ENCODE assay signal across 8 cellular contexts in genomic region chr20:17504898-17505663, GRCh38. TPM values are rescaled to one million over a fixed set of nuclear protein-coding genes. Genes with fewer than 3 reads are reported as not detected.
DNase-seq lines count a peak whose midpoint lies in the region; ATAC-seq, FAIRE-seq and TF ChIP-seq lines count a peak whose summit lies in the region.

No MANE protein-coding gene starts in this region.

- WGBS in right cardiac atrium, result 2% methylated on average over 30 of the region's 30 CpGs

- in situ Hi-C loops in SK-MEL-5 (cut with HindIII; ENCODE audit: low pct_unique_long_range_greater_than_20kb, low sequenced_read_pairs), result no loop called here

- H3K27me3 ChIP-seq in ascending aorta, result no peaks in the 10 kb centered on the region
- H3K27me3 ChIP-seq in right cardiac atrium (ENCODE audit: control insufficient read depth, insufficient read depth), result no peaks in the 10 kb centered on the region

- H3K4me1 ChIP-seq in ascending aorta (peaks cover 0 to 6% of the 10 kb centered on the region in 2 donors), right cardiac atrium (ENCODE audit: control insufficient read depth, insufficient read depth, low read length) (no peaks in the 10 kb centered on the region)

- TF ChIP-seq CTCF in ascending aorta (IDR thresholded peaks at IDR 0.05), result peak; percentile 30 to 76 (median 74)

- H3K4me3 ChIP-seq in ascending aorta (peak overlapping the region; percentile 60 to 65), right cardiac atrium (ENCODE audit: low read length) (peak overlapping the region; percentile 49)

- no peaks in the 10 kb centered on the region for H3K36me3 ChIP-seq in ascending aorta

- no peak for FAIRE-seq in H54 (lab: Jason Lieb, UNC)

- intact Hi-C loops in ascending aorta (cut with DNase I), result loop anchor here (1.0 to 5.0 kb wide), 5 partner anchors 112 to 492 kb away; partner anchors contain the start of gene RRBP1
- intact Hi-C loops in right cardiac atrium (cut with DNase I), result loop anchor here in 3 of 4 donors (5.0 to 10.0 kb wide), 6 partner anchors 397 to 770 kb away; no protein-coding TSS in a partner anchor

- DNase-seq in GM04503 (ENCODE audit: low read depth) (peak; percentile 16), H54 (ENCODE audit: insufficient read length, low spot score) (peak; percentile 32), LHCN-M2 (ENCODE audit: low read depth) (peak; percentile 49), SK-MEL-5 (ENCODE audit: low read depth, low spot score) (peak; percentile 69), ascending aorta (ENCODE audit: low spot score in 2 of 2) (no peak), right cardiac atrium (peak; percentile 67 to 89 (median 83)), renal cortical epithelial cell (ENCODE audit: low read depth) (peak; percentile 71), NCI-H187 treated with DMSO at 0.1 percent for 48 hours (lab: John Stamatoyannopoulos, UW) (no peak)

- no peaks in the 10 kb centered on the region for H3K9me3 ChIP-seq in ascending aorta
- H3K9me3 ChIP-seq in right cardiac atrium (ENCODE audit: control insufficient read depth, low read length), result no peaks in the 10 kb centered on the region

- H3K27ac ChIP-seq in ascending aorta (no peak overlapping the region), right cardiac atrium (ENCODE audit: low read length) (no peak overlapping the region)

- no peak for TF ChIP-seq POLR2A in H54 (IDR thresholded peaks at IDR 0.05; ENCODE audit: low read depth, low read length)

- peak; percentile 88 to 90 for ATAC-seq in right cardiac atrium

RNA-seq across cellular contexts. Expression of gene BFSP1, which starts 26.1 kb away (rescaled TPM):
- total RNA-seq in LHCN-M2 (2014; rRNA removed) (4.7 and 6.6 TPM in 2 replicates), ascending aorta (not detected), right cardiac atrium (1 to 10 TPM in 1 of 4 donors, under 1 TPM in 3; 0.64 to 1.8 (median 0.77) TPM), renal cortical epithelial cell (2.3 and 7.5 TPM in 2 replicates)
- 6.4 TPM for polyA plus RNA-seq in LHCN-M2 (2012)
- 14.3 and 14.7 TPM in 2 replicates for total RNA-seq in SK-MEL-5 (2014; rRNA removed; shearing (Covaris generic))
- polyA plus RNA-seq in SK-MEL-5 (2015; cell fraction: cytosol; rRNA removed), result 5.5 and 7.0 TPM in 2 replicates
- 4.3 and 5.2 TPM in 2 replicates for polyA plus RNA-seq in SK-MEL-5 (2015; cell fraction: nucleus; rRNA removed)
- 0.59 TPM for polyA plus RNA-seq in right cardiac atrium

Comparison
In these comparisons a context has a peak if more than half of its experiments do, and no peak if none do; other contexts are left out.
1. DNase-seq: peak in GM04503 (single experiment), H54 (single experiment), LHCN-M2 (single experiment), SK-MEL-5 (single experiment), right cardiac atrium (3 of 3) and renal cortical epithelial cell (single experiment); none in ascending aorta (0 of 2) and NCI-H187 treated with DMSO at 0.1 percent for 48 hours (single experiment).